10 cellular contexts compared by ENCODE assay signal in the genomic region with DNA sequence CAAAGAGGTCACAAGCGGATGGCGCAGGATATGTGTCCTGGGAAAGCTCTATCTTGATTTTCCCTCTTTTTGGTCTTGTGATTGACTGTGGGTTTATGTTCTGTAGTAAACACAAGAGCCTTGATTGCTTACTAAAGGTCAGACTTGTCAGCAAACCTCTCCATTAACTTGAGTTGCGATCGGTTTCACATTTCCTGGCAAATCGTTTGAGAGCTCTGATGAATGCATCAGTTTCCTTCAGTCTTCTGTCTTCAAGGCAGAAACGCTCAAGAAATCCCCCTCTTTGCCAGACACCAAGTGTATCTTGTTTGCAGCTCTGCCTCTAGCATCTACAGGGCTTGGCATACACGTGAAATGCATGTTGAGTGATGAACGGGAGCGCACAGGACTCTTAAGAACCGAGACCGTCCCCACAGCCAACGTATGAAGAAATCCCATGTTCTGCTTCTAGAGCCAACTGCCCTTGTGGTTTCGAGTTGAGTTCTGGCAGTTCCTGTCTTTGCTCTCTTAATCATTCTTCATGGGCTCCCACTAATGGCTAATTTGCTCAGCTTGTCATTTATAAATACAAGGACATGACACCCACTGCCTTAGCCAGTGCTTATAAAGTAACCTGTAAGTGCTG.
DNase-seq lines count a peak whose midpoint lies in the region; ATAC-seq and TF ChIP-seq lines count a peak whose summit lies in the region.
"Had no signal": no experiment of that assay in that cellular context is flagged by ENCODE, and none has a peak within 500 bp of the region (broad histone marks: within the 10 kb centered on the region; RNA-seq: fewer than 3 reads in every experiment).

No MANE protein-coding gene starts in this region.

- TF ChIP-seq CTCF in AG04450 (IDR thresholded peaks at IDR 0.05; ENCODE audit: low read depth, low read length) = no peak
- TF ChIP-seq CTCF in GM13977 (IDR thresholded peaks at IDR 0.05; ENCODE audit: extremely low read depth, insufficient read depth, missing control alignments) = no peak

- peak overlapping the region; percentile 49 for H3K4me3 Mint-ChIP-seq in activated T-helper 17 cell treated with anti-CD3 and anti-CD28 coated beads, Interleukin-2, amount 50 U/mL, for 72 hours
- H3K4me3 Mint-ChIP-seq: neural crest cell had no signal

- H3K9me3 ChIP-seq in AG04450 (ENCODE audit: control insufficient read depth, insufficient read depth, low read length) (no peaks in the 10 kb centered on the region), GM23248 (ENCODE audit: low read depth) (no peaks in the 10 kb centered on the region)

- peaks cover 41% of the 10 kb centered on the region for H3K79me2 ChIP-seq in GM23248 (ENCODE audit: insufficient read depth)

- peak overlapping the region; percentile 70 for H3K27ac Mint-ChIP-seq in activated T-helper 17 cell treated with anti-CD3 and anti-CD28 coated beads, Interleukin-2, amount 50 U/mL, for 72 hours

- H3K36me3 ChIP-seq in GM23248 (ENCODE audit: low read depth) = no peaks in the 10 kb centered on the region

- H2AFZ ChIP-seq in GM23248 = peak overlapping the region; percentile 41

- CTCF ChIA-PET in AG04450 (lab: Charles Lee) = interaction anchor here (0.6 kb wide), 1 partner anchor 52 kb away, joined by 4 read pairs; no protein-coding TSS in a partner anchor

- peaks cover 24% of the 10 kb centered on the region for H3K4me1 ChIP-seq in GM23248 (ENCODE audit: insufficient read depth)

- H3K36me3 Mint-ChIP-seq in activated T-helper 17 cell treated with anti-CD3 and anti-CD28 coated beads, Interleukin-2, amount 50 U/mL, for 72 hours (ENCODE audit: low read depth) = no peaks in the 10 kb centered on the region

- no peaks in the 10 kb centered on the region for H4K20me1 ChIP-seq in GM23248 (ENCODE audit: insufficient read depth)

- no peaks in the 10 kb centered on the region for H3K9me2 ChIP-seq in GM23248 (ENCODE audit: insufficient read depth)

- ATAC-seq in activated T-helper 17 cell treated with anti-CD3 and anti-CD28 coated beads, Interleukin-2, amount 50 U/mL, for 72 hours (replicated peaks) = peak; percentile 46
- ATAC-seq in HG03442 (IDR thresholded peaks at IDR 0.05; ENCODE audit: unreplicated experiment) (no peak), HG03175 (IDR thresholded peaks at IDR 0.05; ENCODE audit: unreplicated experiment) (no peak), GM21360 (IDR thresholded peaks at IDR 0.05; ENCODE audit: unreplicated experiment) (no peak)

- DNase-seq in AG04450 (ENCODE audit: low read depth, low spot score) (no peak), GM23248 (peak; percentile 85), medulla oblongata (ENCODE audit: extremely low spot score) (peak; percentile 68), GM13977 (ENCODE audit: low spot score) (no peak)
- DNase-seq: NCI-H1048 had no signal

- no peak overlapping the region for H3K27ac ChIP-seq in AG04450 (ENCODE audit: low read depth, low read length)
- peak overlapping the region; percentile 44 for H3K27ac ChIP-seq in GM23248

- H3K4me3 ChIP-seq in AG04450 (ENCODE audit: low read depth, low read length) (peak overlapping the region; percentile 26), GM23248 (peak overlapping the region; percentile 69)

- 8% methylated on average over 13 of the region's 13 CpGs for WGBS in GM23248 (ENCODE audit: low coverage in 1 of 2, low lambda C conversion rate in 2 of 2, missing lambda C conversion rate in 2 of 2), 2 experiments

- POLR2A ChIA-PET in AG04450 (lab: Yijun Ruan, JAX) = no interaction called here

- H3F3A ChIP-seq in GM23248 (ENCODE audit: insufficient read depth) = peaks cover 45% of the 10 kb centered on the region

- H3K9ac ChIP-seq in GM23248 = peak overlapping the region; percentile 57

- H3K4me1 Mint-ChIP-seq in activated T-helper 17 cell treated with anti-CD3 and anti-CD28 coated beads, Interleukin-2, amount 50 U/mL, for 72 hours = peaks cover 29% of the 10 kb centered on the region

- peak overlapping the region; percentile 90 for H3K4me2 ChIP-seq in GM23248 (ENCODE audit: unreplicated experiment)

- H3K9me3 Mint-ChIP-seq in activated T-helper 17 cell treated with anti-CD3 and anti-CD28 coated beads, Interleukin-2, amount 50 U/mL, for 72 hours = peaks cover 4% of the 10 kb centered on the region

- H3K27me3 ChIP-seq in AG04450 (ENCODE audit: control insufficient read depth, insufficient read depth, low read length) (no peaks in the 10 kb centered on the region), GM23248 (replicated peaks; ENCODE audit: insufficient read depth) (no peaks in the 10 kb centered on the region)

- H3K27me3 Mint-ChIP-seq in activated T-helper 17 cell treated with anti-CD3 and anti-CD28 coated beads, Interleukin-2, amount 50 U/mL, for 72 hours = no peaks in the 10 kb centered on the region

- in situ Hi-C loops in GM23248 (cut with MboI) = no loop called here
- in situ Hi-C loops in GM13977 (cut with MboI; ENCODE audit: low pct_unique_long_range_greater_than_20kb, low sequenced_read_pairs, unreplicated experiment) = no loop called here

Comparison
In these comparisons a context has a peak if more than half of its experiments do, and no peak if none do; other contexts are left out.
1. DNase-seq: peak in GM23248 (single experiment) and medulla oblongata (single experiment); none in AG04450 (single experiment) and GM13977 (single experiment).